In genomic region chr4:151356510-151356909, GRCh38 we compare ENCODE assay signal across 1 cellular context.
TF ChIP-seq lines count a peak whose summit lies in the region.

No MANE protein-coding gene starts in this region.

TF ChIP-seq in HCT116, 20 proteins besides CTCF, POLR2A, EP300 and RAD21 (continued from another document):
- TF ChIP-seq JUND (IDR thresholded peaks at IDR 0.05) (peak; percentile 54), SP1 (IDR thresholded peaks at IDR 0.05; ENCODE audit: low read depth) (peak; percentile 26; the same call in 1 of the 2 replicates)
